ENCODE assay signal across 1 cellular context in the genomic region with DNA sequence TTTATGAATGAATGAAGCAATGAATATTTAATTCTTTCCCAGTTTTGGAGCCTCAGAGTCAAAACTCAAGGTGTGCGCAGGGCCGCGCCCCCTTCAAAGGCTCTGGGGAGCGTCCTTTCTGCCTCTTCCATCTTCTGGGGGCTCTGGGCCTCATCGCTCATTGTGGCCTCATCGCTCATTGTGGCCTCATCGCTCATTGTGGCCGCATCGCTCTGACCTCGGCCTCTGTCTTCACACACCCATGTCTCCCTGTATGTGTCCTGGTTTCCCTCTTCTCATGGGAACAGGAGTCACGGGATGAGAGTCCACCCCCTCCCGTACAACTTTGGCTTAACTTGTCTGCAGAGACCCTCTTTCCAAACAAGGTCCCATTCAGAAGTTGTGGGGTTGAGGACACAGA.
TF ChIP-seq lines count a peak whose summit lies in the region.

No MANE protein-coding gene starts in this region.

TF ChIP-seq in GM12878, 131 proteins besides CTCF, POLR2A, EP300 and RAD21:
- TF ChIP-seq NR2F1 (conservative IDR thresholded peaks at IDR 0.05) (no peak), RUNX3 (IDR thresholded peaks at IDR 0.05; ENCODE audit: low read length) (peak; percentile 8; the same call in 1 of the 2 replicates), NFXL1 (IDR thresholded peaks at IDR 0.05; ENCODE audit: borderline replicate concordance) (no peak), RAD51 (IDR thresholded peaks at IDR 0.05) (no peak), TARDBP (IDR thresholded peaks at IDR 0.05; ENCODE audit: borderline replicate concordance) (no peak), SIN3A (IDR thresholded peaks at IDR 0.05; ENCODE audit: low read depth, low read length) (no peak), MTA2 (IDR thresholded peaks at IDR 0.05; ENCODE audit: low read depth) (no peak), JUND (IDR thresholded peaks at IDR 0.05; ENCODE audit: low read depth, low read length) (no peak), MYB (IDR thresholded peaks at IDR 0.05; ENCODE audit: borderline replicate concordance, low read depth, low read length) (no peak)
- TF ChIP-seq, protein P1, sequence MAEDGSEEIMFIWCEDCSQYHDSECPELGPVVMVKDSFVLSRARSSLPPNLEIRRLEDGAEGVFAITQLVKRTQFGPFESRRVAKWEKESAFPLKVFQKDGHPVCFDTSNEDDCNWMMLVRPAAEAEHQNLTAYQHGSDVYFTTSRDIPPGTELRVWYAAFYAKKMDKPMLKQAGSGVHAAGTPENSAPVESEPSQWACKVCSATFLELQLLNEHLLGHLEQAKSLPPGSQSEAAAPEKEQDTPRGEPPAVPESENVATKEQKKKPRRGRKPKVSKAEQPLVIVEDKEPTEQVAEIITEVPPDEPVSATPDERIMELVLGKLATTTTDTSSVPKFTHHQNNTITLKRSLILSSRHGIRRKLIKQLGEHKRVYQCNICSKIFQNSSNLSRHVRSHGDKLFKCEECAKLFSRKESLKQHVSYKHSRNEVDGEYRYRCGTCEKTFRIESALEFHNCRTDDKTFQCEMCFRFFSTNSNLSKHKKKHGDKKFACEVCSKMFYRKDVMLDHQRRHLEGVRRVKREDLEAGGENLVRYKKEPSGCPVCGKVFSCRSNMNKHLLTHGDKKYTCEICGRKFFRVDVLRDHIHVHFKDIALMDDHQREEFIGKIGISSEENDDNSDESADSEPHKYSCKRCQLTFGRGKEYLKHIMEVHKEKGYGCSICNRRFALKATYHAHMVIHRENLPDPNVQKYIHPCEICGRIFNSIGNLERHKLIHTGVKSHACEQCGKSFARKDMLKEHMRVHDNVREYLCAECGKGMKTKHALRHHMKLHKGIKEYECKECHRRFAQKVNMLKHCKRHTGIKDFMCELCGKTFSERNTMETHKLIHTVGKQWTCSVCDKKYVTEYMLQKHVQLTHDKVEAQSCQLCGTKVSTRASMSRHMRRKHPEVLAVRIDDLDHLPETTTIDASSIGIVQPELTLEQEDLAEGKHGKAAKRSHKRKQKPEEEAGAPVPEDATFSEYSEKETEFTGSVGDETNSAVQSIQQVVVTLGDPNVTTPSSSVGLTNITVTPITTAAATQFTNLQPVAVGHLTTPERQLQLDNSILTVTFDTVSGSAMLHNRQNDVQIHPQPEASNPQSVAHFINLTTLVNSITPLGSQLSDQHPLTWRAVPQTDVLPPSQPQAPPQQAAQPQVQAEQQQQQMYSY (CRISPR knock-in tag; IDR thresholded peaks at IDR 0.05): no peak
- TF ChIP-seq, protein P2, sequence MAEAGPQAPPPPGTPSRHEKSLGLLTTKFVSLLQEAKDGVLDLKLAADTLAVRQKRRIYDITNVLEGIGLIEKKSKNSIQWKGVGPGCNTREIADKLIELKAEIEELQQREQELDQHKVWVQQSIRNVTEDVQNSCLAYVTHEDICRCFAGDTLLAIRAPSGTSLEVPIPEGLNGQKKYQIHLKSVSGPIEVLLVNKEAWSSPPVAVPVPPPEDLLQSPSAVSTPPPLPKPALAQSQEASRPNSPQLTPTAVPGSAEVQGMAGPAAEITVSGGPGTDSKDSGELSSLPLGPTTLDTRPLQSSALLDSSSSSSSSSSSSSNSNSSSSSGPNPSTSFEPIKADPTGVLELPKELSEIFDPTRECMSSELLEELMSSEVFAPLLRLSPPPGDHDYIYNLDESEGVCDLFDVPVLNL (IDR thresholded peaks at IDR 0.05; ENCODE audit: low read depth, low read length): no peak
- TF ChIP-seq, protein P3, sequence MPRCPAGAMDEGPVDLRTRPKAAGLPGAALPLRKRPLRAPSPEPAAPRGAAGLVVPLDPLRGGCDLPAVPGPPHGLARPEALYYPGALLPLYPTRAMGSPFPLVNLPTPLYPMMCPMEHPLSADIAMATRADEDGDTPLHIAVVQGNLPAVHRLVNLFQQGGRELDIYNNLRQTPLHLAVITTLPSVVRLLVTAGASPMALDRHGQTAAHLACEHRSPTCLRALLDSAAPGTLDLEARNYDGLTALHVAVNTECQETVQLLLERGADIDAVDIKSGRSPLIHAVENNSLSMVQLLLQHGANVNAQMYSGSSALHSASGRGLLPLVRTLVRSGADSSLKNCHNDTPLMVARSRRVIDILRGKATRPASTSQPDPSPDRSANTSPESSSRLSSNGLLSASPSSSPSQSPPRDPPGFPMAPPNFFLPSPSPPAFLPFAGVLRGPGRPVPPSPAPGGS (IDR thresholded peaks at IDR 0.05; ENCODE audit: borderline replicate concordance, insufficient read depth, low read depth, low read length, poor library complexity, severe bottlenecking): peak; percentile 88
- TF ChIP-seq, protein P4, sequence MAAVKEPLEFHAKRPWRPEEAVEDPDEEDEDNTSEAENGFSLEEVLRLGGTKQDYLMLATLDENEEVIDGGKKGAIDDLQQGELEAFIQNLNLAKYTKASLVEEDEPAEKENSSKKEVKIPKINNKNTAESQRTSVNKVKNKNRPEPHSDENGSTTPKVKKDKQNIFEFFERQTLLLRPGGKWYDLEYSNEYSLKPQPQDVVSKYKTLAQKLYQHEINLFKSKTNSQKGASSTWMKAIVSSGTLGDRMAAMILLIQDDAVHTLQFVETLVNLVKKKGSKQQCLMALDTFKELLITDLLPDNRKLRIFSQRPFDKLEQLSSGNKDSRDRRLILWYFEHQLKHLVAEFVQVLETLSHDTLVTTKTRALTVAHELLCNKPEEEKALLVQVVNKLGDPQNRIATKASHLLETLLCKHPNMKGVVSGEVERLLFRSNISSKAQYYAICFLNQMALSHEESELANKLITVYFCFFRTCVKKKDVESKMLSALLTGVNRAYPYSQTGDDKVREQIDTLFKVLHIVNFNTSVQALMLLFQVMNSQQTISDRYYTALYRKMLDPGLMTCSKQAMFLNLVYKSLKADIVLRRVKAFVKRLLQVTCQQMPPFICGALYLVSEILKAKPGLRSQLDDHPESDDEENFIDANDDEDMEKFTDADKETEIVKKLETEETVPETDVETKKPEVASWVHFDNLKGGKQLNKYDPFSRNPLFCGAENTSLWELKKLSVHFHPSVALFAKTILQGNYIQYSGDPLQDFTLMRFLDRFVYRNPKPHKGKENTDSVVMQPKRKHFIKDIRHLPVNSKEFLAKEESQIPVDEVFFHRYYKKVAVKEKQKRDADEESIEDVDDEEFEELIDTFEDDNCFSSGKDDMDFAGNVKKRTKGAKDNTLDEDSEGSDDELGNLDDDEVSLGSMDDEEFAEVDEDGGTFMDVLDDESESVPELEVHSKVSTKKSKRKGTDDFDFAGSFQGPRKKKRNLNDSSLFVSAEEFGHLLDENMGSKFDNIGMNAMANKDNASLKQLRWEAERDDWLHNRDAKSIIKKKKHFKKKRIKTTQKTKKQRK (IDR thresholded peaks at IDR 0.05; ENCODE audit: low read depth, low read length): no peak
- TF ChIP-seq, protein P5, sequence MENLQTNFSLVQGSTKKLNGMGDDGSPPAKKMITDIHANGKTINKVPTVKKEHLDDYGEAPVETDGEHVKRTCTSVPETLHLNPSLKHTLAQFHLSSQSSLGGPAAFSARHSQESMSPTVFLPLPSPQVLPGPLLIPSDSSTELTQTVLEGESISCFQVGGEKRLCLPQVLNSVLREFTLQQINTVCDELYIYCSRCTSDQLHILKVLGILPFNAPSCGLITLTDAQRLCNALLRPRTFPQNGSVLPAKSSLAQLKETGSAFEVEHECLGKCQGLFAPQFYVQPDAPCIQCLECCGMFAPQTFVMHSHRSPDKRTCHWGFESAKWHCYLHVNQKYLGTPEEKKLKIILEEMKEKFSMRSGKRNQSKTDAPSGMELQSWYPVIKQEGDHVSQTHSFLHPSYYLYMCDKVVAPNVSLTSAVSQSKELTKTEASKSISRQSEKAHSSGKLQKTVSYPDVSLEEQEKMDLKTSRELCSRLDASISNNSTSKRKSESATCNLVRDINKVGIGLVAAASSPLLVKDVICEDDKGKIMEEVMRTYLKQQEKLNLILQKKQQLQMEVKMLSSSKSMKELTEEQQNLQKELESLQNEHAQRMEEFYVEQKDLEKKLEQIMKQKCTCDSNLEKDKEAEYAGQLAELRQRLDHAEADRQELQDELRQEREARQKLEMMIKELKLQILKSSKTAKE (IDR thresholded peaks at IDR 0.05; ENCODE audit: low read depth, poor library complexity, severe bottlenecking): no peak
TF ChIP-seq in GM12878: peak in this region for 2.
